ENCODE assay signal across 16 cellular contexts in genomic region chr13:105538346-105538745, GRCh38.
A peak's percentile ranks its signal among the peaks of the same experiment; 100 is the strongest.
DNase-seq lines count a peak whose midpoint lies in the region; ATAC-seq, FAIRE-seq and TF ChIP-seq lines count a peak whose summit lies in the region.
"Had no signal": no experiment of that assay in that cellular context is flagged by ENCODE, and none has a peak within 500 bp of the region (broad histone marks: within the 10 kb centered on the region; RNA-seq: fewer than 3 reads in every experiment).

No MANE protein-coding gene starts in this region.

- TF ChIP-seq RAD21 in H1 (IDR thresholded peaks at IDR 0.05 in 1 of 2, conservative IDR thresholded peaks at IDR 0.05 in 1 of 2; ENCODE audit: low read depth in 2 of 2, low read length in 2 of 2) = no peak

- CTCF ChIA-PET in H1 (lab: Charles Lee; ENCODE audit: partially characterized antibody) (interaction anchor here (0.5 kb wide), 1 partner anchor 175 kb away, joined by 4 read pairs; no protein-coding TSS in a partner anchor), RWPE1 (lab: Yijun Ruan, JAX) (no interaction called here)

- POLR2A ChIA-PET in H1 (lab: Charles Lee; ENCODE audit: partially characterized antibody) (no interaction called here), RWPE1 (lab: Yijun Ruan, JAX; ENCODE audit: low non-redundant PET) (no interaction called here)

- H2BK12ac ChIP-seq in H1 (ENCODE audit: low read depth, low read length) = no peak overlapping the region

- H3K4me3 Mint-ChIP-seq in GM23338 = no peak overlapping the region; the same call in 2 of the 3 replicates
- no peak overlapping the region for H3K4me3 Mint-ChIP-seq in progenitor cell of endocrine pancreas (ENCODE audit: low read depth)
- H3K4me3 Mint-ChIP-seq: B cell; CD4-positive, alpha-beta T cell; H9 had no signal

- no peak overlapping the region for H3K9ac ChIP-seq in H1 (replicated peaks in 1 of 4; ENCODE audit: extremely low read depth in 1 of 4, low read depth in 3 of 4, low read length in 3 of 4)
- H3K9ac ChIP-seq: GM23248 had no signal

- no peak for FAIRE-seq in H1 (lab: Jason Lieb, UNC)
- FAIRE-seq: GM12878, GM18507 had no signal

- H3K27me3 ChIP-seq in GM23338 (ENCODE audit: insufficient read depth) (no peaks in the 10 kb centered on the region), H1 (replicated peaks in 1 of 4; ENCODE audit: control insufficient read depth in 3 of 4, extremely low read depth in 1 of 4, insufficient read depth in 3 of 4, low read length in 3 of 4) (no peaks in the 10 kb centered on the region)

- 85% methylated on average over 4 of the region's 4 CpGs; no CpG with 5 or more reads in 1 of the 2 experiments for WGBS in H1 (ENCODE audit: extremely low coverage in 1 of 2, insufficient coverage in 1 of 2, insufficient read length in 1 of 2, insufficient replicate concordance in 2 of 2, low coverage in 1 of 2, low lambda C conversion rate in 2 of 2, missing lambda C conversion rate in 1 of 2), 2 experiments

- H3K9me3 ChIP-seq in H1 (ENCODE audit: insufficient read depth in 2 of 2, low read depth in 1 of 2, low read length in 1 of 2) = no peaks in the 10 kb centered on the region

- H4K8ac ChIP-seq in H1 (ENCODE audit: extremely low read depth, insufficient read depth, low read length) = no peak overlapping the region

- peaks cover 9% of the 10 kb centered on the region for H3K9me2 ChIP-seq in GM23338 (ENCODE audit: insufficient read depth)

- no peak overlapping the region for H3K27ac ChIP-seq in GM23338 (ENCODE audit: low read depth)
- no peak overlapping the region for H3K27ac ChIP-seq in H1 (ENCODE audit: low read depth, low read length)
- H3K27ac ChIP-seq in RWPE1 = no peak overlapping the region
- H3K27ac ChIP-seq: GM23248 had no signal

- no peak overlapping the region for H3K23ac ChIP-seq in H1 (ENCODE audit: insufficient read length)

- H4K91ac ChIP-seq in H1 (replicated peaks; ENCODE audit: insufficient read length, low read length) = no peak overlapping the region

- H3K27me3 Mint-ChIP-seq in GM23338 (ENCODE audit: insufficient read depth, low read depth, poor library complexity) (no peaks in the 10 kb centered on the region), progenitor cell of endocrine pancreas (peaks cover 13% of the 10 kb centered on the region)
- H3K27me3 Mint-ChIP-seq: B cell; CD4-positive, alpha-beta T cell had no signal

- H3K4me3 ChIP-seq in GM23338 = no peak overlapping the region
- no peak overlapping the region for H3K4me3 ChIP-seq in H1 (ENCODE audit: extremely low read depth in 1 of 4, insufficient read depth in 2 of 4, low read depth in 3 of 4, low read length in 4 of 4)
- H3K4me3 ChIP-seq: GM12878, GM23248 had no signal

- H3K18ac ChIP-seq in H1 (ENCODE audit: extremely low read depth, low read length) = no peak overlapping the region

- peak; percentile 41 for DNase-seq in GM23338 (ENCODE audit: low spot score)
- DNase-seq in H1 (ENCODE audit: low read depth in 1 of 2, low spot score in 2 of 2) = no peak
- peak; percentile 11 for DNase-seq in iPS-NIHi7 (ENCODE audit: extremely low spot score)
- no peak for DNase-seq in progenitor cell of endocrine pancreas (ENCODE audit: low spot score, unreplicated experiment)
- DNase-seq in NCI-H2107 (lab: John Stamatoyannopoulos, UW) = no peak
- DNase-seq in activated CD8-positive, alpha-beta memory T cell treated with anti-CD3 and anti-CD28 coated beads, Interleukin-2, amount 50 U/mL, for 4 hours = no peak
- DNase-seq in RWPE1 (ENCODE audit: low spot score) = no peak
- DNase-seq: C1 segment of cervical spinal cord; CD4-positive, alpha-beta T cell; DMS79; GM23248; H9 had no signal

- H3K56ac ChIP-seq in H1 (replicated peaks; ENCODE audit: insufficient read length, low read depth, low read length) = no peak overlapping the region

- H3K36me3 ChIP-seq in GM23338 (ENCODE audit: insufficient read depth) (no peaks in the 10 kb centered on the region), H1 (ENCODE audit: control insufficient read depth in 2 of 4, insufficient read depth in 4 of 4, low read length in 3 of 4) (no peaks in the 10 kb centered on the region)

- H2BK15ac ChIP-seq in H1 (ENCODE audit: low read length) = no peak overlapping the region

- H3K36me3 Mint-ChIP-seq in GM23338 (ENCODE audit: low read depth) = no peaks in the 10 kb centered on the region
- no peaks in the 10 kb centered on the region for H3K36me3 Mint-ChIP-seq in progenitor cell of endocrine pancreas (ENCODE audit: insufficient read depth)

- no peak overlapping the region for H4K5ac ChIP-seq in H1 (ENCODE audit: insufficient read length, low read depth, low read length)

- no peaks in the 10 kb centered on the region for H4K20me1 ChIP-seq in GM23338 (replicated peaks; ENCODE audit: insufficient read depth)
- no peaks in the 10 kb centered on the region for H4K20me1 ChIP-seq in H1 (replicated peaks in 1 of 2; ENCODE audit: control insufficient read depth in 1 of 2, insufficient read depth in 2 of 2, low read length in 2 of 2)

- TF ChIP-seq EP300 in H1 (IDR thresholded peaks at IDR 0.05; ENCODE audit: borderline replicate concordance in 1 of 2, low read depth in 2 of 2, low read length in 2 of 2) = no peak

- H3K23me2 ChIP-seq in H1 (ENCODE audit: low read depth, low read length) = no peaks in the 10 kb centered on the region

- ATAC-seq in GM23338 (peak; percentile 49; the same call in 2 of the 3 replicates), GM21526 (IDR thresholded peaks at IDR 0.05; ENCODE audit: low FRiP score, unreplicated experiment) (no peak)
- ATAC-seq: GM12878 had no signal

- no peak overlapping the region for H2BK120ac ChIP-seq in H1 (replicated peaks; ENCODE audit: low read depth, low read length)

- TF ChIP-seq CTCF in GM23338 (conservative IDR thresholded peaks at IDR 0.05; ENCODE audit: low read depth in 2 of 2) (no peak), H1 (IDR thresholded peaks at IDR 0.05; ENCODE audit: control extremely low read depth in 1 of 3, insufficient read depth in 1 of 3, low read depth in 1 of 3, low read length in 3 of 3) (no peak), progenitor cell of endocrine pancreas (IDR thresholded peaks at IDR 0.05; ENCODE audit: unreplicated experiment) (no peak), RWPE1 (conservative IDR thresholded peaks at IDR 0.05; ENCODE audit: low read depth) (no peak)

- no peak overlapping the region for H2AK5ac ChIP-seq in H1 (ENCODE audit: low read depth, low read length)

- no peak overlapping the region for H2BK20ac ChIP-seq in H1 (ENCODE audit: low read length)

- H3K4me2 ChIP-seq in GM23338 = no peak overlapping the region
- H3K4me2 ChIP-seq in H1 (ENCODE audit: insufficient read depth in 1 of 2, low read depth in 2 of 2, low read length in 2 of 2) = no peak overlapping the region

- H3K79me2 ChIP-seq in GM23338 (replicated peaks; ENCODE audit: insufficient read depth) (no peaks in the 10 kb centered on the region), H1 (ENCODE audit: control insufficient read depth in 1 of 2, insufficient read depth in 2 of 2, low read length in 2 of 2) (no peaks in the 10 kb centered on the region)

- no peak overlapping the region for H3K14ac ChIP-seq in H1 (ENCODE audit: insufficient read length)

- no peak overlapping the region for H3K4ac ChIP-seq in H1 (replicated peaks; ENCODE audit: insufficient read length, low read depth, low read length)

- H3K9me3 Mint-ChIP-seq in GM23338 (no peaks in the 10 kb centered on the region), progenitor cell of endocrine pancreas (ENCODE audit: low read depth) (peaks cover 4% of the 10 kb centered on the region)
- H3K9me3 Mint-ChIP-seq: CD4-positive, alpha-beta T cell had no signal

- H3K4me1 Mint-ChIP-seq in GM23338 (peaks cover 16% of the 10 kb centered on the region), progenitor cell of endocrine pancreas (ENCODE audit: low read depth) (no peaks in the 10 kb centered on the region)
- H3K4me1 Mint-ChIP-seq: B cell had no signal

- no peaks in the 10 kb centered on the region for H3K79me1 ChIP-seq in H1 (ENCODE audit: low read depth, low read length)

- H2AFZ ChIP-seq in GM23338 = no peak overlapping the region
- no peak overlapping the region for H2AFZ ChIP-seq in H1 (ENCODE audit: low read length)
- H2AFZ ChIP-seq: GM23248 had no signal

- TF ChIP-seq POLR2A in H1 (IDR thresholded peaks at IDR 0.05; ENCODE audit: control extremely low read depth in 1 of 2, low read depth in 2 of 2, low read length in 2 of 2) = no peak

- no peak overlapping the region for H2BK5ac ChIP-seq in H1 (ENCODE audit: low read depth, low read length)

- H3K4me1 ChIP-seq in GM23338 (ENCODE audit: insufficient read depth) = peaks cover 16% of the 10 kb centered on the region
- H3K4me1 ChIP-seq in H1 (replicated peaks in 1 of 4; ENCODE audit: control insufficient read depth in 3 of 4, insufficient read depth in 4 of 4, low read length in 3 of 4) = no peaks in the 10 kb centered on the region

- peak overlapping the region; percentile 87; the same call in 1 of the 2 replicates for H3K27ac Mint-ChIP-seq in GM23338
- H3K27ac Mint-ChIP-seq in progenitor cell of endocrine pancreas = peak overlapping the region; percentile 6
- H3K27ac Mint-ChIP-seq: B cell; CD4-positive, alpha-beta T cell; H9 had no signal

- no peaks in the 10 kb centered on the region for H3F3A ChIP-seq in GM23338 (replicated peaks; ENCODE audit: low read depth)

TF ChIP-seq in GM23338, 12 proteins besides CTCF, POLR2A, EP300 and RAD21 (continues in another document):
- no peak for TF ChIP-seq NANOG (IDR thresholded peaks at IDR 0.05; ENCODE audit: borderline replicate concordance)
- no peak for TF ChIP-seq STAT1 (IDR thresholded peaks at IDR 0.05; ENCODE audit: unreplicated experiment)
- no peak for TF ChIP-seq JUNB (IDR thresholded peaks at IDR 0.05; ENCODE audit: unreplicated experiment)

TF ChIP-seq in H1, 55 proteins besides CTCF, POLR2A, EP300 and RAD21:
- TF ChIP-seq SUZ12 (IDR thresholded peaks at IDR 0.05; ENCODE audit: low read length) = no peak
- peak; percentile 79 for TF ChIP-seq BACH1 (IDR thresholded peaks at IDR 0.05; ENCODE audit: low read length)
- TF ChIP-seq MAFK (IDR thresholded peaks at IDR 0.05; ENCODE audit: low read depth, low read length) = peak; percentile 82

Comparison
In these comparisons a context has a peak if more than half of its experiments do, and no peak if none do; other contexts are left out.
1. DNase-seq: peak in GM23338 (single experiment) and iPS-NIHi7 (single experiment); none in H1 (0 of 2), progenitor cell of endocrine pancreas (single experiment), NCI-H2107 (single experiment), activated CD8-positive, alpha-beta memory T cell treated with anti-CD3 and anti-CD28 coated beads, Interleukin-2, amount 50 U/mL, for 4 hours (single experiment) and RWPE1 (single experiment).